ENCODE assay signal across 8 cellular contexts in the genomic region with DNA sequence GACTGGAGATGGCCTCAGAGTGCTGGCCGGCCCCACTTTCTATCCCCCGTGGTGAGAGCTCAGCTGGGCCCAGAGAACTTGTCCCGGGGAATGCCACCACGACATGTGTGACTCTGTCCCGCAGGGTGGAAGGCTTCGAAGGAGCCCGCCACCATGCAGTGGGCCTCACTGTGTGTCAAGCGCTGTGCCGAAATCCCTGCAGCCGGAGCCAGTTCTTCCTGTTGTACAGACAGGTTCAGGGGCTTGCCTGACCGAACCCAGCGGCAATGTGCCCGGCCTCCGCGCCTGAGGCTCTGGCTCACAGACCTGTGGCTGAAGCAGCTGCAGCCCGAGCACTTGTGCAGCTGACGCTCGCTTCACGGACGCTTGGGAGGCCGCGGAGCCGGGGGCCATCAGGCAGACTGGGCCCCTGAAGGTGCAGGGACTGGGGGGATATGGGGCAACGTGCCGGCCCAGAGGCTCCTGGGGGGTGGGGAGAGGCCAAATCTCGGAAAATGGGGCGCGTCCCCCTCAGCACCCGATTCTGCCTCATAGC. TPM values are rescaled to one million over a fixed set of nuclear protein-coding genes. Genes with fewer than 3 reads are reported as not detected.
DNase-seq lines count a peak whose midpoint lies in the region; ATAC-seq, FAIRE-seq and TF ChIP-seq lines count a peak whose summit lies in the region.

No MANE protein-coding gene starts in this region.

- CTCF ChIA-PET in activated naive CD4-positive, alpha-beta T cell treated with anti-CD3 and anti-CD28 coated beads for 36 hours (lab: Charles Lee): interaction anchor here (0.5 to 6.0 kb wide), 9 partner anchors 13 to 293 kb away, joined by 3 to 90 read pairs (median 3); no protein-coding TSS in a partner anchor
- CTCF ChIA-PET in HepG2 (lab: Yijun Ruan, JAX; ENCODE audit: low intra/inter-chr PET ratio, low total read pairs): interaction anchor here (1.4 to 2.8 kb wide), 2 partner anchors 14 to 239 kb away, joined by 5 to 25 read pairs; no protein-coding TSS in a partner anchor

- H3K9me3 ChIP-seq in SJSA1 (replicated peaks): no peaks in the 10 kb centered on the region
- H3K9me3 ChIP-seq in HepG2 (ENCODE audit: low read length): no peaks in the 10 kb centered on the region
- H3K9me3 ChIP-seq in stomach: no peaks in the 10 kb centered on the region

- intact Hi-C loops in activated naive CD4-positive, alpha-beta T cell treated with anti-CD3 and anti-CD28 coated beads for 36 hours (cut with micrococcal nuclease): loop anchor here (2.0 kb wide), 3 partner anchors 13 to 285 kb away; a partner anchor contains a TSS
- intact Hi-C loops in HepG2 (cut with micrococcal nuclease; ENCODE audit: unreplicated experiment) (loop anchor here (2.0 kb wide), 2 partner anchors 13 to 239 kb away; no protein-coding TSS in a partner anchor), stomach (cut with DNase I; ENCODE audit: low total_unique reads) (no loop called here)

- DNase-seq in activated naive CD4-positive, alpha-beta T cell treated with anti-CD3 and anti-CD28 coated beads for 36 hours: peak; percentile 49
- no peak for DNase-seq in activated naive CD4-positive, alpha-beta T cell treated with Interleukin-2 at 50 U/mL for 16 hours
- DNase-seq in SJSA1 (ENCODE audit: low read depth in 1 of 2, low spot score in 2 of 2): no peak
- DNase-seq in chondrocyte (ENCODE audit: low spot score): no peak
- no peak for DNase-seq in HepG2 (ENCODE audit: low spot score)
- DNase-seq in stomach: peak; percentile 57
- no peak for DNase-seq in ACHN

- no peak for TF ChIP-seq EP300 in HepG2 (IDR thresholded peaks at IDR 0.05; ENCODE audit: low read depth in 2 of 2, low read length in 2 of 2)
- TF ChIP-seq EP300 in HepG2 (CRISPR knock-in tag; IDR thresholded peaks at IDR 0.05; ENCODE audit: borderline replicate concordance): no peak
- TF ChIP-seq EP300 in stomach (IDR thresholded peaks at IDR 0.05): no peak

- H3K4me3 Mint-ChIP-seq in activated naive CD4-positive, alpha-beta T cell treated with anti-CD3 and anti-CD28 coated beads for 36 hours: peak overlapping the region; percentile 88
- H3K4me3 Mint-ChIP-seq in chondrocyte (ENCODE audit: unreplicated experiment): peak overlapping the region; percentile 84

- H3K36me3 Mint-ChIP-seq in activated naive CD4-positive, alpha-beta T cell treated with anti-CD3 and anti-CD28 coated beads for 36 hours (ENCODE audit: low read depth): peaks cover 1% of the 10 kb centered on the region
- no peaks in the 10 kb centered on the region for H3K36me3 Mint-ChIP-seq in chondrocyte (ENCODE audit: low read depth)

- H3K27me3 Mint-ChIP-seq in activated naive CD4-positive, alpha-beta T cell treated with anti-CD3 and anti-CD28 coated beads for 36 hours (ENCODE audit: low read depth): no peaks in the 10 kb centered on the region
- H3K27me3 Mint-ChIP-seq in chondrocyte (ENCODE audit: low read depth): no peaks in the 10 kb centered on the region

- H3K27ac ChIP-seq in SJSA1: no peak overlapping the region
- no peak overlapping the region for H3K27ac ChIP-seq in HepG2 (ENCODE audit: extremely low read length, insufficient read depth, low read length)
- H3K27ac ChIP-seq in stomach: peak overlapping the region; percentile 2 to 87 (median 79)

- no peak for TF ChIP-seq CTCF in chondrocyte (IDR thresholded peaks at IDR 0.05)
- no peak for TF ChIP-seq CTCF in HepG2 (CRISPR knock-in tag; IDR thresholded peaks at IDR 0.05)
- no peak for TF ChIP-seq CTCF in stomach (IDR thresholded peaks at IDR 0.05)

- BruUV-seq in HepG2 (replicated peaks; lab: Mats Ljungman, UMichigan): no TSS peak

- H3K4me2 ChIP-seq in HepG2 (ENCODE audit: low read depth, low read length): peak overlapping the region; percentile 79

- TF ChIP-seq RAD21 in HepG2 (CRISPR knock-in tag; IDR thresholded peaks at IDR 0.05): no peak

- no peak for FAIRE-seq in HepG2 (lab: Jason Lieb, UNC)

- H3K4me3 ChIP-seq in SJSA1: peak overlapping the region; percentile 79
- peak overlapping the region; percentile 67 to 90 (median 86) for H3K4me3 ChIP-seq in HepG2 (replicated peaks in 1 of 3; ENCODE audit: insufficient read depth in 1 of 3, low read depth in 2 of 3, low read length in 3 of 3)
- peak overlapping the region; percentile 73 to 87 (median 78) for H3K4me3 ChIP-seq in stomach

- peak overlapping the region; percentile 72 for H3K9ac ChIP-seq in HepG2 (ENCODE audit: insufficient read depth, low read depth, low read length)

- in situ Hi-C loops in HepG2 (cut with HindIII; ENCODE audit: extremely low pct_ligation_motif_present, low pct_unique_long_range_greater_than_20kb) (no loop called here), ACHN (cut with HindIII; ENCODE audit: low pct_ligation_motif_present, low pct_unique_long_range_greater_than_20kb, low sequenced_read_pairs) (no loop called here)

- peaks cover 3% of the 10 kb centered on the region; the same call in 1 of the 2 replicates for H4K20me1 ChIP-seq in HepG2 (ENCODE audit: insufficient read depth, low read length)

- H3K4me1 ChIP-seq in SJSA1 (replicated peaks): peaks cover 11% of the 10 kb centered on the region
- H3K4me1 ChIP-seq in HepG2 (ENCODE audit: insufficient read depth, low read length): peaks cover 16% of the 10 kb centered on the region
- peaks cover 4 to 55% (median 39%) of the 10 kb centered on the region in 4 donors for H3K4me1 ChIP-seq in stomach

- no peak overlapping the region for H2AFZ ChIP-seq in HepG2 (ENCODE audit: low read length)

- no peaks in the 10 kb centered on the region for H3K9me3 Mint-ChIP-seq in activated naive CD4-positive, alpha-beta T cell treated with anti-CD3 and anti-CD28 coated beads for 36 hours
- no peaks in the 10 kb centered on the region for H3K9me3 Mint-ChIP-seq in chondrocyte (ENCODE audit: low read depth)

- 0% methylated on average over 2 of the region's 29 CpGs for WGBS in HepG2 (ENCODE audit: low lambda C conversion rate)
- 6 to 11% (median 9%) methylated on average over 20 to 29 of the region's 29 CpGs for WGBS in stomach, 5 donors

- H3K27ac Mint-ChIP-seq in activated naive CD4-positive, alpha-beta T cell treated with anti-CD3 and anti-CD28 coated beads for 36 hours: no peak overlapping the region
- H3K27ac Mint-ChIP-seq in chondrocyte (ENCODE audit: unreplicated experiment): peak overlapping the region; percentile 8

- POLR2A ChIA-PET in HepG2 (lab: Yijun Ruan, JAX): interaction anchor here (2.4 kb wide), 1 partner anchor 14 kb away, joined by 16 read pairs; no protein-coding TSS in a partner anchor

- no peak for TF ChIP-seq POLR2A in HepG2 (IDR thresholded peaks at IDR 0.05; ENCODE audit: insufficient read depth in 1 of 2, low read depth in 2 of 2, low read length in 2 of 2)
- TF ChIP-seq POLR2A in stomach (IDR thresholded peaks at IDR 0.05): no peak

- ATAC-seq in HepG2 (peak; percentile 78), GM21367 (IDR thresholded peaks at IDR 0.05; ENCODE audit: unreplicated experiment) (no peak)

- no peaks in the 10 kb centered on the region for H3K27me3 ChIP-seq in SJSA1 (replicated peaks)
- H3K27me3 ChIP-seq in HepG2 (ENCODE audit: control insufficient read depth in 1 of 2, insufficient read depth in 2 of 2, low read length in 2 of 2): no peaks in the 10 kb centered on the region; a peak in 1 of 5 replicates
- H3K27me3 ChIP-seq in stomach: no peaks in the 10 kb centered on the region

- H3K79me2 ChIP-seq in HepG2 (ENCODE audit: insufficient read depth, low read length): no peaks in the 10 kb centered on the region

- 0 out of 2 replicates have a peak, but pooled peaks cover 2% of the 10 kb centered on the region for H3K36me3 ChIP-seq in SJSA1
- no peaks in the 10 kb centered on the region for H3K36me3 ChIP-seq in HepG2 (replicated peaks in 1 of 2; ENCODE audit: control insufficient read depth in 1 of 2, insufficient read depth in 2 of 2, low read length in 2 of 2)
- H3K36me3 ChIP-seq in stomach: no peaks in the 10 kb centered on the region

- peaks cover 11% of the 10 kb centered on the region for H3K4me1 Mint-ChIP-seq in activated naive CD4-positive, alpha-beta T cell treated with anti-CD3 and anti-CD28 coated beads for 36 hours (ENCODE audit: low read depth)
- peaks cover 19% of the 10 kb centered on the region for H3K4me1 Mint-ChIP-seq in chondrocyte (ENCODE audit: low read depth)

RNA-seq across cellular contexts. Expression of a gene that starts 0.7 kb away (rescaled TPM):
- total RNA-seq in activated naive CD4-positive, alpha-beta T cell treated with anti-CD3 and anti-CD28 coated beads for 36 hours: 10 to 100 TPM; 23.0 to 24.3 TPM
- total RNA-seq in SJSA1 (2014; rRNA removed; shearing (Covaris generic)): 41.9 and 54.8 TPM in 2 replicates
- 26.2 to 32.3 TPM (median 28.1 TPM) in 3 replicates for total RNA-seq in chondrocyte
- 19.6 and 20.4 TPM in 2 replicates for total RNA-seq in HepG2 (2016; rRNA removed; fragmentation: Illumina TruSeq; extraction: Trizol)
- 1.8 TPM in 2 replicates for total RNA-seq in HepG2 (2016; cell fraction: cytosol; rRNA removed; fragmentation: Illumina TruSeq; extraction: Trizol; ENCODE audit: low read depth)
- total RNA-seq in HepG2 (2016; cell fraction: insoluble cytoplasmic fraction; rRNA removed; fragmentation: Illumina TruSeq; extraction: Trizol): 19.5 and 19.8 TPM in 2 replicates
- 5.8 and 7.5 TPM in 2 replicates for total RNA-seq in HepG2 (2016; cell fraction: membrane; rRNA removed; fragmentation: Illumina TruSeq; extraction: Trizol)
- 13.2 and 13.5 TPM in 2 replicates for total RNA-seq in HepG2 (2016; cell fraction: nucleus; rRNA removed; fragmentation: Illumina TruSeq; extraction: Trizol)
- polyA plus RNA-seq in HepG2 (2011; rRNA removed): 11.0 and 14.4 TPM in 2 replicates
- polyA plus RNA-seq in HepG2 (2011; cell fraction: cytosol; rRNA removed): 8.9 and 10.5 TPM in 2 replicates
- polyA plus RNA-seq in HepG2 (2011; cell fraction: nucleus; rRNA removed): 51.0 and 62.2 TPM in 2 replicates
- 7.7 and 10.0 TPM in 2 replicates for polyA plus RNA-seq in HepG2 (2012)
- polyA plus RNA-seq in HepG2 (2016; cell fraction: cytosol; fragmentation: Illumina TruSeq; extraction: Trizol; ENCODE audit: low read depth): 1.2 and 1.9 TPM in 2 replicates
- 11.3 and 12.7 TPM in 2 replicates for polyA plus RNA-seq in HepG2 (2016; cell fraction: insoluble cytoplasmic fraction; fragmentation: Illumina TruSeq; extraction: Trizol; ENCODE audit: low read depth)
- 3.0 and 4.1 TPM in 2 replicates for polyA plus RNA-seq in HepG2 (2016; cell fraction: membrane; fragmentation: Illumina TruSeq; extraction: Trizol; ENCODE audit: low read depth)
- 19.5 and 30.2 TPM in 2 replicates for polyA plus RNA-seq in HepG2 (2016; cell fraction: nucleus; fragmentation: Illumina TruSeq; extraction: Trizol; ENCODE audit: insufficient read depth, low read depth)
- 9.9 and 30.7 TPM in 2 replicates for polyA minus RNA-seq in HepG2 (2011; rRNA and poly(A)+ RNA removed; ENCODE audit: low replicate concordance)
- polyA minus RNA-seq in HepG2 (2011; cell fraction: cytosol; rRNA and poly(A)+ RNA removed): 9.1 and 9.8 TPM in 2 replicates
- polyA minus RNA-seq in HepG2 (2011; cell fraction: nucleus; rRNA and poly(A)+ RNA removed): 7.8 and 8.6 TPM in 2 replicates
- total RNA-seq in stomach: 100 to 1,000 TPM in 1 of 5 donors, 10 to 100 TPM in 4; 12.6 to 285 (median 22.3) TPM
- polyA plus RNA-seq in stomach: 1 to 10 TPM; 6.7 to 9.9 (median 8.1) TPM

RNA-seq across cellular contexts. Expression of a gene that starts 30.6 kb away (rescaled TPM):
- total RNA-seq in activated naive CD4-positive, alpha-beta T cell treated with anti-CD3 and anti-CD28 coated beads for 36 hours: 10 to 100 TPM; 41.2 to 41.4 TPM
- 12.9 and 34.3 TPM in 2 replicates for total RNA-seq in SJSA1 (2014; rRNA removed; shearing (Covaris generic))
- total RNA-seq in chondrocyte (23.3 to 38.1 TPM (median 25.8 TPM) in 3 replicates), HepG2 (2016; rRNA removed; fragmentation: Illumina TruSeq; extraction: Trizol) (18.2 and 28.5 TPM in 2 replicates), stomach (100 to 1,000 TPM in 1 of 5 donors, 10 to 100 TPM in 4; 25.0 to 509 (median 38.5) TPM)
- 15.2 and 19.6 TPM in 2 replicates for total RNA-seq in HepG2 (2016; cell fraction: cytosol; rRNA removed; fragmentation: Illumina TruSeq; extraction: Trizol; ENCODE audit: low read depth)
- 16.3 and 26.7 TPM in 2 replicates for total RNA-seq in HepG2 (2016; cell fraction: insoluble cytoplasmic fraction; rRNA removed; fragmentation: Illumina TruSeq; extraction: Trizol)
- total RNA-seq in HepG2 (2016; cell fraction: membrane; rRNA removed; fragmentation: Illumina TruSeq; extraction: Trizol): 11.0 and 11.7 TPM in 2 replicates
- total RNA-seq in HepG2 (2016; cell fraction: nucleus; rRNA removed; fragmentation: Illumina TruSeq; extraction: Trizol): 44.1 and 55.2 TPM in 2 replicates
- polyA plus RNA-seq in HepG2 (2011; rRNA removed) (29.7 and 36.2 TPM in 2 replicates), stomach (10 to 100 TPM in 1 of 3 donors, 1 to 10 TPM in 2; 3.8 to 13.8 (median 5.9) TPM)
- polyA plus RNA-seq in HepG2 (2011; cell fraction: cytosol; rRNA removed): 8.8 and 12.0 TPM in 2 replicates
- polyA plus RNA-seq in HepG2 (2011; cell fraction: nucleus; rRNA removed): 321 and 373 TPM in 2 replicates
- polyA plus RNA-seq in HepG2 (2012): 22.3 and 45.3 TPM in 2 replicates
- 1.6 and 1.8 TPM in 2 replicates for polyA plus RNA-seq in HepG2 (2016; cell fraction: cytosol; fragmentation: Illumina TruSeq; extraction: Trizol; ENCODE audit: low read depth)
- polyA plus RNA-seq in HepG2 (2016; cell fraction: insoluble cytoplasmic fraction; fragmentation: Illumina TruSeq; extraction: Trizol; ENCODE audit: low read depth): 13.9 and 14.0 TPM in 2 replicates
- polyA plus RNA-seq in HepG2 (2016; cell fraction: membrane; fragmentation: Illumina TruSeq; extraction: Trizol; ENCODE audit: low read depth): 2.7 and 2.9 TPM in 2 replicates
- 115 and 122 TPM in 2 replicates for polyA plus RNA-seq in HepG2 (2016; cell fraction: nucleus; fragmentation: Illumina TruSeq; extraction: Trizol; ENCODE audit: insufficient read depth, low read depth)
- polyA minus RNA-seq in HepG2 (2011; rRNA and poly(A)+ RNA removed; ENCODE audit: low replicate concordance): 29.4 and 31.9 TPM in 2 replicates
- polyA minus RNA-seq in HepG2 (2011; cell fraction: cytosol; rRNA and poly(A)+ RNA removed): 3.7 and 5.9 TPM in 2 replicates
- polyA minus RNA-seq in HepG2 (2011; cell fraction: nucleus; rRNA and poly(A)+ RNA removed): 49.7 and 52.4 TPM in 2 replicates

Comparison
In these comparisons a context has a peak if more than half of its experiments do, and no peak if none do; other contexts are left out.
1. DNase-seq: peak in activated naive CD4-positive, alpha-beta T cell treated with anti-CD3 and anti-CD28 coated beads for 36 hours (single experiment) and stomach (single experiment); none in activated naive CD4-positive, alpha-beta T cell treated with Interleukin-2 at 50 U/mL for 16 hours (single experiment), SJSA1 (0 of 2), chondrocyte (single experiment), HepG2 (single experiment) and ACHN (single experiment).
2. H3K27ac ChIP-seq: peak in stomach (5 of 5); none in SJSA1 (single experiment) and HepG2 (single experiment).
3. Peak in every context shown above with its lines, with median percentiles within 50 percentile points of each other: H3K4me3 ChIP-seq.